ENCODE assay signal across 36 cellular contexts in genomic region chr1:193275773-193276172, GRCh38.
DNase-seq lines count a peak whose midpoint lies in the region; ATAC-seq and TF ChIP-seq lines count a peak whose summit lies in the region.
"Had no signal": no experiment of that assay in that cellular context is flagged by ENCODE, and none has a peak within 500 bp of the region (broad histone marks: within the 10 kb centered on the region; RNA-seq: fewer than 3 reads in every experiment).

No MANE protein-coding gene starts in this region.

- no peak overlapping the region for H3K4me2 ChIP-seq in Karpas-422 (ENCODE audit: low read depth, low read length, poor library complexity, severe bottlenecking)

- H3K9me3 ChIP-seq in Karpas-422 (ENCODE audit: low read length): no peaks in the 10 kb centered on the region
- H3K9me3 ChIP-seq: ascending aorta, MG63, mucosa of descending colon, prostate gland, sigmoid colon, thyroid gland, uterus had no signal

- peak; percentile 16 for DNase-seq in DMS53 (lab: John Stamatoyannopoulos, UW)
- no peak for DNase-seq in DMS53 treated with DMSO at 0.1 percent for 48 hours (lab: John Stamatoyannopoulos, UW; ENCODE audit: unreplicated experiment)
- peak; percentile 45 for DNase-seq in Karpas-422
- no peak for DNase-seq in astrocyte of the spinal cord (ENCODE audit: low read depth, low spot score)
- peak; percentile 39 for DNase-seq in iPS-NIHi7 (ENCODE audit: extremely low spot score)
- DNase-seq in T1000 (lab: John Stamatoyannopoulos, UW): no peak
- DNase-seq: activated CD4-positive, alpha-beta T cell treated with anti-CD3 and anti-CD28 coated beads, Interleukin-2, amount 50 U/mL, for 1 hour; activated CD8-positive, alpha-beta memory T cell treated with anti-CD3 and anti-CD28 coated beads, Interleukin-2, amount 10 ng/mL, durations not matched to agents 7 days and 5 days; activated gamma-delta T cell; activated naive CD8-positive, alpha-beta T cell treated with anti-CD3 and anti-CD28 coated beads, Interleukin-2, amount 10 ng/mL, durations not matched to agents 7 days and 5 days; activated T-cell treated with anti-CD3 and anti-CD28 coated beads, Interleukin-2, amount 50 U/mL, for 4 hours; CD4-positive, alpha-beta T cell; central memory CD4-positive, alpha-beta T cell; effector memory CD8-positive, alpha-beta T cell; EL; heart right ventricle; KBM-7; left cardiac atrium; MG63; mucosa of descending colon; natural killer cell; NCI-H1930; NCI-H524 treated with DMSO at 0.1 percent for 48 hours; occipital lobe; sigmoid colon; stimulated activated CD4-positive, alpha-beta T cell treated with anti-CD3 and anti-CD28 coated beads, Interleukin-4, amount 100 ng/mL, for 1 hour; SW 1271; thyroid gland; uterus had no signal

- H3K79me2 ChIP-seq in Karpas-422 (ENCODE audit: low read length): no peaks in the 10 kb centered on the region

- H2AFZ ChIP-seq in Karpas-422 (ENCODE audit: low read length): no peak overlapping the region

- ATAC-seq in GM19328 (IDR thresholded peaks at IDR 0.05; ENCODE audit: unreplicated experiment) (no peak), HG02870 (IDR thresholded peaks at IDR 0.05; ENCODE audit: unreplicated experiment) (no peak)
- ATAC-seq: activated CD8-positive, alpha-beta memory T cell treated with anti-CD3 and anti-CD28 coated beads, Interleukin-2, amount 10 ng/mL, durations not matched to agents 7 days and 5 days; activated T-cell treated with anti-CD3 and anti-CD28 coated beads, Interleukin-2, amount 50 U/mL, for 4 hours; effector memory CD8-positive, alpha-beta T cell; esophagus mucosa; heart right ventricle; left cardiac atrium; mucosa of descending colon; natural killer cell had no signal

- H4K20me1 ChIP-seq in Karpas-422 (ENCODE audit: insufficient read depth, low read depth, low read length): no peaks in the 10 kb centered on the region

- no peaks in the 10 kb centered on the region for H3K27me3 ChIP-seq in Karpas-422 (ENCODE audit: low read length)
- H3K27me3 ChIP-seq: ascending aorta, heart right ventricle, MG63, sigmoid colon, thyroid gland, uterus had no signal

- no peaks in the 10 kb centered on the region for H3K36me3 ChIP-seq in Karpas-422 (ENCODE audit: insufficient read depth, low read length)
- H3K36me3 ChIP-seq: ascending aorta, heart right ventricle, prostate gland, sigmoid colon, thyroid gland, uterus had no signal

- TF ChIP-seq CTCF in astrocyte of the spinal cord (IDR thresholded peaks at IDR 0.05; ENCODE audit: low read depth, low read length): peak; percentile 1

- no peaks in the 10 kb centered on the region for H3K9me2 ChIP-seq in Karpas-422 (replicated peaks; ENCODE audit: insufficient read depth, low read length)

- H3K4me3 ChIP-seq in Karpas-422 (ENCODE audit: low read length) (no peak overlapping the region), astrocyte of the spinal cord (ENCODE audit: low read depth, low read length) (no peak overlapping the region)
- H3K4me3 ChIP-seq: ascending aorta, heart right ventricle, lung, MG63, mucosa of descending colon, prostate gland, sigmoid colon, thyroid gland, uterus had no signal

- H3K27ac ChIP-seq in Karpas-422 (ENCODE audit: low read length): no peak overlapping the region
- H3K27ac ChIP-seq: ascending aorta, heart right ventricle, prostate gland, sigmoid colon, thyroid gland, uterus, VCaP had no signal

- H3K9ac ChIP-seq in Karpas-422 (ENCODE audit: low read length): no peak overlapping the region

- peaks cover 4% of the 10 kb centered on the region for H3K4me1 ChIP-seq in Karpas-422 (ENCODE audit: low read length)
- H3K4me1 ChIP-seq: ascending aorta, heart right ventricle, prostate gland, sigmoid colon, thyroid gland, uterus had no signal

- in situ Hi-C loops in astrocyte of the spinal cord (cut with HindIII; ENCODE audit: low sequenced_read_pairs): no loop called here

Comparison
In these comparisons a context has a peak if more than half of its experiments do, and no peak if none do; other contexts are left out.
1. DNase-seq: peak in DMS53 (single experiment), Karpas-422 (single experiment) and iPS-NIHi7 (single experiment); none in DMS53 treated with DMSO at 0.1 percent for 48 hours (single experiment), astrocyte of the spinal cord (single experiment) and T1000 (single experiment).